Comparison of ENCODE assay signal across 8 cellular contexts in the genomic region with DNA sequence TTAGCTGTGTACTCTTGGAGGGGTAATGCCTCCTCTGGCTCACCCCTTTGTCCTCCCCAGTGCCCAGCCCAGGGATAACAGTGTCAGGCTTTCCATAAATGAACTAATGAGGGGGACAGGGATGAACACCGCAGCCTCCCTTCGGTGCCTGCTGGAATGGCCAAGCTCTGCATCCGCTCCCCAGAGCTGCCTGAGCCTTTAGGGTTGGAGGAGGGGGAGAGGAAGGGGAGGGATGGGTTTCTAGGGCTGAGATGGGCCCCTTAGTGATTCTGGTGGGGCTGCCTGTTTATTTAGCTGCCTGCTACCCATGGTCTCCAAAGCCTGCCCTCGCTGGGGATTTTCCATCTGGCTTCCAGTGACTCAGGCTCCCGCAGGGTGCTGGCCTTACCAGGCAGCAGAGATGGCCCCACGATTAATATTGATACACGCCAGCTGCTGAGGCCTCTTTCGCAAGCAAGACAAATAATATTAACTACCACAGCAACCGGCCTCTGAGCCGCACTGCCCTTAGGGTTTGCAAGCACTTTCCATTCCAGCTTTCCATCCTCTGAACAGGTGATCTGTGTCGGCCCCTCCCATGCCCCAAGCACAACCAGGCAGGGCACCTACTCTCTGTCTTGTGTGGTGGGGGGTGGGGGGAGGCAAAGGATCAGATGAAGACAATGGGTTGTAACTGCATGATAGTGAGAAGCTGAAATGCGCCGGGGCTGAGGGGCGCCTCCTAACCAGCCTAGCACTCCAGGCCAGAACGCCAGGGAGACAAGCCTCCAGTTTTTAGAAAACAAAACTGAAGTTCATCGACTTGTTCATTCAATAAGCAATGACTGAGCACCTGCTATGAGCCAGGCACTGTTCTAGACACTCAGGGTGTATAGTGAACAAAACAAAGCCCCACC. TPM values are rescaled to one million over a fixed set of nuclear protein-coding genes. Genes with fewer than 3 reads are reported as not detected.
DNase-seq lines count a peak whose midpoint lies in the region; ATAC-seq and TF ChIP-seq lines count a peak whose summit lies in the region.

No MANE protein-coding gene starts in this region.

- intact Hi-C loops in OCI-LY7 (cut with micrococcal nuclease; ENCODE audit: unreplicated experiment) (loop anchor here (10.0 kb wide), 1 partner anchor 531 kb away; no protein-coding TSS in a partner anchor), heart left ventricle (cut with DNase I) (loop anchor here in 7 of 10 donors (5.0 to 10.0 kb wide), 7 partner anchors 94 to 534 kb away; no protein-coding TSS in a partner anchor)

- no peaks in the 10 kb centered on the region for H3K27me3 Mint-ChIP-seq in brain

- peaks cover 0 to 29% (median 0%) of the 10 kb centered on the region in 9 donors for H3K27me3 ChIP-seq in heart left ventricle

- H3K36me3 Mint-ChIP-seq in brain = no peaks in the 10 kb centered on the region

- POLR2A ChIA-PET in OCI-LY7 (lab: Charles Lee) = interaction anchor here (0.6 to 1.3 kb wide), 2 partner anchors 10 to 51 kb away, joined by 3 read pairs; no protein-coding TSS in a partner anchor

- no peak for TF ChIP-seq POLR2A in heart left ventricle (IDR thresholded peaks at IDR 0.05)

- H3K4me1 ChIP-seq in OCI-LY7 (ENCODE audit: insufficient read depth, low read length, poor library complexity, severe bottlenecking) = no peaks in the 10 kb centered on the region
- peaks cover 0 to 15% (median 7%) of the 10 kb centered on the region in 12 donors for H3K4me1 ChIP-seq in heart left ventricle

- H3K9me3 Mint-ChIP-seq in brain = no peaks in the 10 kb centered on the region

- no peak for TF ChIP-seq CTCF in brain (conservative IDR thresholded peaks at IDR 0.05)
- no peak for TF ChIP-seq CTCF in OCI-LY7 (conservative IDR thresholded peaks at IDR 0.05; ENCODE audit: low read length)
- TF ChIP-seq CTCF in heart left ventricle (IDR thresholded peaks at IDR 0.05) = no peak

- peak overlapping the region in 3 of 5 experiments; percentile 38 to 94 (median 91) for H3K27ac Mint-ChIP-seq in brain

- H3K4me1 Mint-ChIP-seq in brain = peaks cover 80% of the 10 kb centered on the region

- no peak overlapping the region for H2AFZ ChIP-seq in OCI-LY7 (ENCODE audit: low read length)

- H3K27ac ChIP-seq in OCI-LY7 (ENCODE audit: low read depth, low read length, poor library complexity, severe bottlenecking) = no peak overlapping the region
- no peak overlapping the region for H3K27ac ChIP-seq in heart left ventricle

- 63 to 66% (median 65%) methylated on average over 13 to 16 of the region's 16 CpGs for WGBS in heart left ventricle, 4 donors

- H4K20me1 ChIP-seq in OCI-LY7 (ENCODE audit: insufficient read depth, low read length) = no peaks in the 10 kb centered on the region

- no peaks in the 10 kb centered on the region for H3K36me3 ChIP-seq in OCI-LY7 (ENCODE audit: insufficient read depth, low read length)
- H3K36me3 ChIP-seq in heart left ventricle = no peaks in the 10 kb centered on the region

- H3K9me2 ChIP-seq in OCI-LY7 (ENCODE audit: insufficient read depth, low read length) = no peaks in the 10 kb centered on the region

- in situ Hi-C loops in Caki2 (cut with HindIII; ENCODE audit: low pct_unique_long_range_greater_than_20kb, low sequenced_read_pairs) = no loop called here

- CTCF ChIA-PET in OCI-LY7 (lab: Charles Lee; ENCODE audit: unreplicated experiment) = no interaction called here

- H3K9me3 ChIP-seq in OCI-LY7 (ENCODE audit: low read length) = no peaks in the 10 kb centered on the region
- H3K9me3 ChIP-seq in heart left ventricle = no peaks in the 10 kb centered on the region

- H3K4me3 Mint-ChIP-seq in brain = no peak overlapping the region

- ATAC-seq in heart left ventricle = no peak

- BruUV-seq in OCI-LY7 (replicated peaks; lab: Mats Ljungman, UMichigan) = no TSS peak

- H3K4me3 ChIP-seq in OCI-LY7 (ENCODE audit: low read depth, low read length, poor library complexity, severe bottlenecking) = no peak overlapping the region
- H3K4me3 ChIP-seq in heart left ventricle = no peak overlapping the region

- H3K79me2 ChIP-seq in OCI-LY7 (ENCODE audit: insufficient read depth, low read depth, low read length) = no peaks in the 10 kb centered on the region

- no peak overlapping the region for H3K4me2 ChIP-seq in OCI-LY7 (ENCODE audit: low read length)

- peak; percentile 49 for DNase-seq in Caki2 (ENCODE audit: low read depth)
- DNase-seq in NCI-H2029 treated with DMSO at 0.1 percent for 48 hours (lab: John Stamatoyannopoulos, UW) = peak; percentile 12
- peak; percentile 77 for DNase-seq in mesenteric fat pad (ENCODE audit: low spot score)
- DNase-seq in UCSD-AML1 (lab: John Stamatoyannopoulos, UW; ENCODE audit: unreplicated experiment) = no peak
- no peak for DNase-seq in OCI-LY7 (ENCODE audit: low spot score)
- DNase-seq in HT-29 (ENCODE audit: low spot score) = no peak
- no peak for DNase-seq in heart left ventricle

RNA-seq across cellular contexts. Expression of gene C14orf132, which starts 56.7 kb away (rescaled TPM):
- total RNA-seq in Caki2 (2014; rRNA removed; shearing (Covaris generic); ENCODE audit: low replicate concordance) = 1.3 and 2.6 TPM in 2 replicates
- polyA plus RNA-seq in brain (ENCODE audit: insufficient read depth, low read depth, low replicate concordance) = 69.2 TPM
- total RNA-seq in mesenteric fat pad = 2.7 TPM
- 0.03 TPM in 1 of 2 replicates, not detected in the other for total RNA-seq in OCI-LY7 (2014; rRNA removed; shearing (Covaris generic))
- 0.20 and 0.27 TPM in 2 replicates for total RNA-seq in OCI-LY7 (2022)
- total RNA-seq in HT-29 (2014; rRNA removed; shearing (Covaris generic)) = not detected in 2 replicates
- total RNA-seq in heart left ventricle = 10 to 100 TPM in 2 of 9 donors, 1 to 10 TPM in 6, under 1 TPM in 1; 0.89 to 14.9 (median 2.1) TPM
- polyA plus RNA-seq in heart left ventricle = 1 to 10 TPM in 1 of 2 donors, under 1 TPM in 1; 0.76 to 1.5 TPM

Comparison
In these comparisons a context has a peak if more than half of its experiments do, and no peak if none do; other contexts are left out.
1. DNase-seq: peak in Caki2 (single experiment), NCI-H2029 treated with DMSO at 0.1 percent for 48 hours (single experiment) and mesenteric fat pad (single experiment); none in UCSD-AML1 (single experiment), OCI-LY7 (single experiment), HT-29 (single experiment) and heart left ventricle (0 of 5).